ENCODE assay signal across 12 cellular contexts in the genomic region with DNA sequence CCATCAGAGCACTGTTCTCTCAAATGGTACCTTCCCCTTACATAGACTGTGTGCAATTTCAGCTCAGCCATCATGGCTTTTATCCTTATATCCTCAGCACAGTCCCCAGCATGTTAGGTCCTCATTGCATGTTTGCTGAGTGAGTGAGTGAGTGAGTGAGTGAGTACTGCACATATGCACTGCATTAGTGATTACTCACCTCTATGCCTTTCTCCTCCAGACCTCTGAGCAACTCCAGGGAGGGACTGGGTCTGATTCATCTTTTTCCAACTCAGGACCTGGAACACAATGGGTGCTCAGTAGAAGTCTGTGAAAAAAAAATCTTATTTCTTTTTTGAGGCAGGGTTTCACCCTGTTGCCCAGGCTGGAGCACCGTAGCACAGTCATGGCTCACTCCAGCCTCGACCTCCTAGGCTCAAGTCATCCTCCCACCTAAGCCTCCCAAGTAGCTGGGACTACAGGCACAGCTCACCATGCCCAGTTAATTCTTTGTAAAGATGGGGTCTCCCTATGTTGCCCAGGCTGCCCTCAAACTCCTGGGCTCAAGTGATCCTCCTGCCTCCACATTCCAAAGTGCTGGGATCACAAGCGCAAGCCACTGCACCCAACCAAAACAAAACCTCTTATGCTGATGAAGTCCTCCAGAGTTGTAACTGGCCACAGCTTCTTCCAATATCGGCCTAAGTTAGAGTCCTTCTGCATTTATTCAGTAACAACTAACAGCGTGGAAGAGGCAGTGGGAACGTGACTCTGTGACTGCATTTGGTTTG. TPM values are rescaled to one million over a fixed set of nuclear protein-coding genes. Genes with fewer than 3 reads are reported as not detected.
A peak's percentile ranks its signal among the peaks of the same experiment; 100 is the strongest.
DNase-seq lines count a peak whose midpoint lies in the region; ATAC-seq and TF ChIP-seq lines count a peak whose summit lies in the region.
"Had no signal": no experiment of that assay in that cellular context is flagged by ENCODE, and none has a peak within 500 bp of the region (broad histone marks: within the 10 kb centered on the region; RNA-seq: fewer than 3 reads in every experiment).

No MANE protein-coding gene starts in this region.

- no peak for TF ChIP-seq POLR2A in breast epithelium (IDR thresholded peaks at IDR 0.05)

- no peaks in the 10 kb centered on the region for H3K36me3 ChIP-seq in breast epithelium
- H3K36me3 ChIP-seq: BE2C had no signal

- H3K36me3 Mint-ChIP-seq in MCF 10A (ENCODE audit: insufficient read depth, unreplicated experiment), result no peaks in the 10 kb centered on the region
- H3K36me3 Mint-ChIP-seq in T-helper 17 cell (ENCODE audit: low read depth), result peaks cover 3% of the 10 kb centered on the region
- H3K36me3 Mint-ChIP-seq: activated naive CD8-positive, alpha-beta T cell; memory B cell had no signal

- peak; percentile 84 for DNase-seq in MCF 10A (ENCODE audit: unreplicated experiment)
- no peak for DNase-seq in breast epithelium (ENCODE audit: low spot score in 2 of 2)
- no peak for DNase-seq in T-helper 17 cell
- peak; percentile 91 for DNase-seq in fibroblast of the aortic adventitia (ENCODE audit: low read depth)
- no peak for DNase-seq in activated naive CD4-positive, alpha-beta T cell treated with Interleukin-2 at 50 U/mL for 16 hours

- H3K9me3 ChIP-seq in breast epithelium, result no peaks in the 10 kb centered on the region
- H3K9me3 ChIP-seq in T-helper 17 cell (ENCODE audit: control insufficient read depth, low read length, poor library complexity, severe bottlenecking), result no peaks in the 10 kb centered on the region
- H3K9me3 ChIP-seq: BE2C had no signal

- no peaks in the 10 kb centered on the region for H3K27me3 ChIP-seq in breast epithelium
- H3K27me3 ChIP-seq: BE2C had no signal

- H3K27ac ChIP-seq in breast epithelium, result no peak overlapping the region

- H3K27me3 Mint-ChIP-seq in MCF 10A (ENCODE audit: insufficient read depth, unreplicated experiment), result peaks cover 14% of the 10 kb centered on the region
- peaks cover 12% of the 10 kb centered on the region for H3K27me3 Mint-ChIP-seq in T-helper 17 cell
- H3K27me3 Mint-ChIP-seq: activated naive CD8-positive, alpha-beta T cell; memory B cell had no signal

- CTCF ChIA-PET in MCF 10A (lab: Yijun Ruan, JAX), result interaction anchor here (0.6 to 2.5 kb wide), 7 partner anchors 8 to 489 kb away, joined by 3 to 10 read pairs (median 5); no protein-coding TSS in a partner anchor

- intact Hi-C loops in MCF 10A (cut with micrococcal nuclease) (loop anchor here (5.0 kb wide), 1 partner anchor 50 kb away; no protein-coding TSS in a partner anchor), breast epithelium (cut with DNase I; ENCODE audit: low total_unique reads) (no loop called here)

- H3K27ac Mint-ChIP-seq in MCF 10A (ENCODE audit: low read depth, unreplicated experiment) (no peak overlapping the region), T-helper 17 cell (peak overlapping the region; percentile 45)

- no peak for ATAC-seq in T-helper 17 cell
- ATAC-seq in GM19035 (IDR thresholded peaks at IDR 0.05; ENCODE audit: unreplicated experiment), result no peak
- no peak for ATAC-seq in GM19467 (IDR thresholded peaks at IDR 0.05; ENCODE audit: unreplicated experiment)
- no peak for ATAC-seq in HG03108 (IDR thresholded peaks at IDR 0.05; ENCODE audit: unreplicated experiment)

- POLR2A ChIA-PET in MCF 10A (lab: Yijun Ruan, JAX), result interaction anchor here (0.7 to 3.9 kb wide), 5 partner anchors 15 to 353 kb away, joined by 3 to 14 read pairs (median 5); a partner anchor contains a TSS

- no peaks in the 10 kb centered on the region for H3K9me3 Mint-ChIP-seq in MCF 10A (ENCODE audit: unreplicated experiment)
- H3K9me3 Mint-ChIP-seq: memory B cell had no signal

- BruUV-seq in MCF 10A (replicated peaks; lab: Mats Ljungman, UMichigan), result no TSS peak

- no peak overlapping the region for H3K4me3 ChIP-seq in breast epithelium
- no peak overlapping the region for H3K4me3 ChIP-seq in fibroblast of the aortic adventitia (ENCODE audit: low read depth, low read length)

- H3K4me1 ChIP-seq in breast epithelium, result no peaks in the 10 kb centered on the region
- H3K4me1 ChIP-seq: BE2C had no signal

- H3K4me3 Mint-ChIP-seq in MCF 10A (ENCODE audit: unreplicated experiment) (no peak overlapping the region), T-helper 17 cell (peak overlapping the region; percentile 56)

- TF ChIP-seq CTCF in MCF 10A (IDR thresholded peaks at IDR 0.05; ENCODE audit: unreplicated experiment), result no peak
- no peak for TF ChIP-seq CTCF in breast epithelium (IDR thresholded peaks at IDR 0.05)
- TF ChIP-seq CTCF in fibroblast of the aortic adventitia (IDR thresholded peaks at IDR 0.05; ENCODE audit: insufficient read depth, low read length), result no peak

- H3K4me1 Mint-ChIP-seq in MCF 10A (ENCODE audit: insufficient read depth, unreplicated experiment) (peaks cover 24% of the 10 kb centered on the region), T-helper 17 cell (peaks cover 12% of the 10 kb centered on the region)

RNA-seq across cellular contexts. Expression of a gene that starts 23.7 kb away (rescaled TPM):
- total RNA-seq in MCF 10A (2022) (not detected in 2 replicates), breast epithelium (not detected), T-helper 17 cell (not detected), fibroblast of the aortic adventitia (ENCODE audit: low replicate concordance) (not detected in 2 replicates)
- total RNA-seq: skeletal muscle tissue had no signal

RNA-seq across cellular contexts. Expression of a gene that starts 32.3 kb away (rescaled TPM):
- 20.8 and 25.1 TPM in 2 replicates for total RNA-seq in MCF 10A (2022)
- 1 to 10 TPM in 1 of 3 donors, under 1 TPM in 2; 0.73 to 2.6 (median 0.98) TPM for total RNA-seq in breast epithelium
- total RNA-seq in T-helper 17 cell, result 1 to 10 TPM; 1.4 to 1.7 TPM
- total RNA-seq in fibroblast of the aortic adventitia (ENCODE audit: low replicate concordance), result 1.1 and 23.0 TPM in 2 replicates

RNA-seq across cellular contexts. Expression of a gene that starts 32.8 kb away (rescaled TPM):
- total RNA-seq in MCF 10A (2022), result 0.65 and 0.96 TPM in 2 replicates
- total RNA-seq in breast epithelium, result 1 to 10 TPM; 1.8 to 3.8 (median 2.9) TPM
- 10 to 100 TPM; 53.0 to 56.8 TPM for total RNA-seq in T-helper 17 cell
- 0.41 and 1.7 TPM in 2 replicates for total RNA-seq in fibroblast of the aortic adventitia (ENCODE audit: low replicate concordance)

RNA-seq across cellular contexts. Expression of a gene that starts 33.0 kb away (rescaled TPM):
- total RNA-seq in MCF 10A (2022), result 2.2 TPM in 2 replicates
- 1 to 10 TPM; 8.3 to 9.4 (median 9.2) TPM for total RNA-seq in breast epithelium
- total RNA-seq in T-helper 17 cell, result 1 to 10 TPM; 2.6 to 2.8 TPM
- total RNA-seq in fibroblast of the aortic adventitia (ENCODE audit: low replicate concordance), result 6.6 and 9.2 TPM in 2 replicates

Comparison
In these comparisons a context has a peak if more than half of its experiments do, and no peak if none do; other contexts are left out.
1. DNase-seq: peak in MCF 10A (single experiment) and fibroblast of the aortic adventitia (single experiment); none in breast epithelium (0 of 2), T-helper 17 cell (0 of 3) and activated naive CD4-positive, alpha-beta T cell treated with Interleukin-2 at 50 U/mL for 16 hours (single experiment).
2. RNA of a gene that starts 32.8 kb away (total RNA-seq): 53.0 to 56.8 TPM in T-helper 17 cell; 1.8 to 3.8 TPM in breast epithelium, 0.41 to 1.7 TPM in fibroblast of the aortic adventitia and 0.65 to 0.96 TPM in MCF 10A; every median in the first group is over 10 times any median in the second.